Comparison of ENCODE assay signal across 11 cellular contexts in genomic region chr6:52904562-52905279, GRCh38. TPM values are rescaled to one million over a fixed set of nuclear protein-coding genes. Genes with fewer than 3 reads are reported as not detected.
DNase-seq lines count a peak whose midpoint lies in the region; ATAC-seq and TF ChIP-seq lines count a peak whose summit lies in the region.
"Had no signal": no experiment of that assay in that cellular context is flagged by ENCODE, and none has a peak within 500 bp of the region (broad histone marks: within the 10 kb centered on the region; RNA-seq: fewer than 3 reads in every experiment).

No MANE protein-coding gene starts in this region.

- H3K9me3 Mint-ChIP-seq in neural progenitor cell: no peaks in the 10 kb centered on the region

- H3K9me3 ChIP-seq in Karpas-422 (ENCODE audit: low read length): no peaks in the 10 kb centered on the region
- no peaks in the 10 kb centered on the region for H3K9me3 ChIP-seq in neural progenitor cell (ENCODE audit: low read depth)
- H3K9me3 ChIP-seq in thyroid gland: no peaks in the 10 kb centered on the region

- intact Hi-C loops in thyroid gland (cut with DNase I): no loop called here

- H3K36me3 ChIP-seq in Karpas-422 (ENCODE audit: insufficient read depth, low read length) (no peaks in the 10 kb centered on the region), neural progenitor cell (no peaks in the 10 kb centered on the region), thyroid gland (no peaks in the 10 kb centered on the region)

- H3K9ac ChIP-seq in Karpas-422 (ENCODE audit: low read length) (no peak overlapping the region), neural progenitor cell (no peak overlapping the region)

- H3K4me3 ChIP-seq in Karpas-422 (ENCODE audit: low read length) (no peak overlapping the region), cardiac fibroblast (replicated peaks in 1 of 2; ENCODE audit: low read depth in 2 of 2, low read length in 2 of 2) (no peak overlapping the region), neural progenitor cell (no peak overlapping the region), thyroid gland (replicated peaks in 1 of 3) (no peak overlapping the region)

- no peaks in the 10 kb centered on the region for H3K4me1 Mint-ChIP-seq in neural progenitor cell
- H3K4me1 Mint-ChIP-seq: naive B cell had no signal

- CTCF ChIA-PET in GM10248 (lab: Yijun Ruan, JAX): interaction anchor here (1.3 kb wide), 1 partner anchor 23 kb away, joined by 3 read pairs; no protein-coding TSS in a partner anchor

- H3K79me2 ChIP-seq in Karpas-422 (ENCODE audit: low read length): no peaks in the 10 kb centered on the region
- H3K79me2 ChIP-seq in neural progenitor cell (ENCODE audit: low read depth): no peaks in the 10 kb centered on the region

- no peaks in the 10 kb centered on the region for H3K36me3 Mint-ChIP-seq in neural progenitor cell
- H3K36me3 Mint-ChIP-seq: naive B cell had no signal

- H3K27me3 Mint-ChIP-seq in neural progenitor cell (ENCODE audit: insufficient read depth, low read depth): no peaks in the 10 kb centered on the region

- H3K4me3 Mint-ChIP-seq in neural progenitor cell: no peak overlapping the region
- H3K4me3 Mint-ChIP-seq: naive B cell had no signal

- POLR2A ChIA-PET in GM10248 (lab: Yijun Ruan, JAX): no interaction called here

- no peak for ATAC-seq in GM21526 (IDR thresholded peaks at IDR 0.05; ENCODE audit: low FRiP score, unreplicated experiment)

- no peak for DNase-seq in GM10248 (ENCODE audit: extremely low spot score)
- DNase-seq in Karpas-422: peak; percentile 56
- peak; percentile 10 to 17 for DNase-seq in cardiac fibroblast (ENCODE audit: low read depth in 2 of 2)
- DNase-seq in neural progenitor cell (ENCODE audit: low spot score): peak; percentile 8
- no peak for DNase-seq in thyroid gland
- DNase-seq in activated CD8-positive, alpha-beta memory T cell treated with anti-CD3 and anti-CD28 coated beads, Interleukin-2, amount 50 U/mL, for 4 hours: no peak
- DNase-seq: activated naive CD4-positive, alpha-beta T cell treated with anti-CD3 and anti-CD28 coated beads, Interleukin-2, amount 50 U/mL, for 16 hours; naive B cell; NCI-H187 treated with DMSO at 0.1 percent for 48 hours had no signal

- no peak for TF ChIP-seq POLR2A in thyroid gland (IDR thresholded peaks at IDR 0.05)

- H3K27ac ChIP-seq in Karpas-422 (ENCODE audit: low read length) (no peak overlapping the region), neural progenitor cell (no peak overlapping the region), thyroid gland (no peak overlapping the region)

- no peak overlapping the region for H2AFZ ChIP-seq in Karpas-422 (ENCODE audit: low read length)
- H2AFZ ChIP-seq in neural progenitor cell (replicated peaks): peak overlapping the region; percentile 34

- H4K20me1 ChIP-seq in Karpas-422 (ENCODE audit: insufficient read depth, low read depth, low read length) (no peaks in the 10 kb centered on the region), neural progenitor cell (ENCODE audit: low read depth) (no peaks in the 10 kb centered on the region)

- H3F3A ChIP-seq in neural progenitor cell (ENCODE audit: low read depth): no peaks in the 10 kb centered on the region

- H3K4me2 ChIP-seq in Karpas-422 (ENCODE audit: low read depth, low read length, poor library complexity, severe bottlenecking) (no peak overlapping the region), neural progenitor cell (no peak overlapping the region)

- TF ChIP-seq CTCF in GM10248 (IDR thresholded peaks at IDR 0.05; ENCODE audit: control extremely low read depth, extremely low read depth, low read depth, missing control alignments): peak; percentile 6
- peak; percentile 34 for TF ChIP-seq CTCF in cardiac fibroblast (IDR thresholded peaks at IDR 0.05; ENCODE audit: low read depth, low read length)
- TF ChIP-seq CTCF in neural progenitor cell (IDR thresholded peaks at IDR 0.05): peak; percentile 35
- TF ChIP-seq CTCF in thyroid gland (IDR thresholded peaks at IDR 0.05): peak in 1 of 6 experiments; percentile 4

- no peaks in the 10 kb centered on the region for H3K4me1 ChIP-seq in Karpas-422 (ENCODE audit: low read length)
- no peaks in the 10 kb centered on the region for H3K4me1 ChIP-seq in neural progenitor cell
- H3K4me1 ChIP-seq in thyroid gland: no peaks in the 10 kb centered on the region

- no peak overlapping the region for H3K27ac Mint-ChIP-seq in neural progenitor cell
- H3K27ac Mint-ChIP-seq: naive B cell had no signal

- H3K27me3 ChIP-seq in Karpas-422 (ENCODE audit: low read length) (no peaks in the 10 kb centered on the region), neural progenitor cell (no peaks in the 10 kb centered on the region), thyroid gland (no peaks in the 10 kb centered on the region)

- H3K9me2 ChIP-seq in Karpas-422 (replicated peaks; ENCODE audit: insufficient read depth, low read length): no peaks in the 10 kb centered on the region

- WGBS in thyroid gland, 2 donors: 70 to 72% methylated on average over 6 of the region's 6 CpGs

RNA-seq across cellular contexts. Expression of gene GSTA3, which starts 4.8 kb away (rescaled TPM):
- total RNA-seq in Karpas-422 (2014; rRNA removed; shearing (Covaris generic); ENCODE audit: low replicate concordance): not detected in 2 replicates
- total RNA-seq in neural progenitor cell (ENCODE audit: low replicate concordance): not detected in 2 replicates
- total RNA-seq in thyroid gland: not detected
- total RNA-seq: T-helper 1 cell treated with Interleukin-12 subunit alpha and Interleukin-12 subunit beta and Interleukin-4 antibody, amounts not matched to agents 30 ng/mL and 1 ng/mL, for 36 hours had no signal

Comparison
In these comparisons a context has a peak if more than half of its experiments do, and no peak if none do; other contexts are left out.
1. DNase-seq: peak in Karpas-422 (single experiment), cardiac fibroblast (2 of 2) and neural progenitor cell (single experiment); none in GM10248 (single experiment), thyroid gland (0 of 2) and activated CD8-positive, alpha-beta memory T cell treated with anti-CD3 and anti-CD28 coated beads, Interleukin-2, amount 50 U/mL, for 4 hours (single experiment).